24 cellular contexts compared by ENCODE assay signal in the genomic region with DNA sequence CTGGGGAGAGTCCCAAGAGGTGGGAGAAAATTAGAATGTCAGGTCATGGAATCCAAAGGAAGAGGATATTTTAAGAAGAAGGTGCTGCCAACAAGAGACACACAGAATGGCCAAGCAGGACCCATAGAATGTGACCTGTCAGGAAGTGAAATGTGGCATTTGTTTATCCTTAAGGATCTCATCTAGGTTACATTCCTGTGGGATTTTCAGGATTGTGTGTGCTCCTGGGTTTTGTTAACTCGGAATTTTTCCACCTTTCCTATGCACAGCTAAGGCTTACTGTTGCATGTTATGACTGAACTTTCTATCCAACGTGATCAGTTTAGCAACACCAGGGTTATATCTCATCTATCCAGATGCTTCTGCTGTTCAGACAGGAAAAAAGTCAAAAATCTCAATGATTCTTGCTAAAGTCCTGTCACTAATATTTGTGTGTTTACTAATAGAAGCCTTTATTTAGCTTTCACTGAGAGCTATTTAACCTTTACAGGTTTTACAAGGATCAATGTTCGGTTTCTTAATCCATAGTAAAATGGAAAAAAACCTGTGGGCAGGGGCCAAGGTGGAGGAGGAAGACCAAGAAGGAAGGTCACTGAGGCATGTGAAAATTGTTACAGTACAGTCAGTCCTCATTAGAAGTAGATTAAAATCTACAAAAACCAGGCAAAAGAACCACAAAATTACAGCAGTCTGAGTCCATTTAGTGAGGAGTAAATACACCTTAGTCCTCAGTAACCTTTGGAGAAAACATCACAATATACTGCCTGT.
DNase-seq lines count a peak whose midpoint lies in the region; FAIRE-seq lines count a peak whose summit lies in the region.
"Had no signal": no experiment of that assay in that cellular context is flagged by ENCODE, and none has a peak within 500 bp of the region (broad histone marks: within the 10 kb centered on the region; RNA-seq: fewer than 3 reads in every experiment).

No MANE protein-coding gene starts in this region.

- H2BK12ac ChIP-seq in trophoblast cell (ENCODE audit: low read length): peak overlapping the region; percentile 91

- H3K79me1 ChIP-seq in trophoblast cell (ENCODE audit: low read length): peaks cover 65% of the 10 kb centered on the region

- H3K14ac ChIP-seq in trophoblast cell (ENCODE audit: low read length): no peak overlapping the region

- no peaks in the 10 kb centered on the region for H3K36me3 ChIP-seq in trophoblast cell (ENCODE audit: control insufficient read depth in 1 of 2, insufficient read depth in 2 of 2, low read length in 2 of 2)

- H3K4me1 ChIP-seq in trophoblast cell (ENCODE audit: control insufficient read depth in 1 of 2, insufficient read depth in 2 of 2, low read length in 2 of 2): peaks cover 17 to 37% of the 10 kb centered on the region in 2 experiments

- DNase-seq in G401 (ENCODE audit: low spot score): peak; percentile 74
- peak; percentile 1 for DNase-seq in kidney tubule cell (ENCODE audit: low spot score)
- peak; percentile 74 to 95 for DNase-seq in trophoblast cell
- no peak for DNase-seq in NCI-H2227 treated with DMSO at 0.1 percent for 48 hours (lab: John Stamatoyannopoulos, UW)
- no peak for DNase-seq in EL
- DNase-seq in activated CD8-positive, alpha-beta memory T cell treated with anti-CD3 and anti-CD28 coated beads, Interleukin-2, amount 50 U/mL, for 48 hours: no peak
- DNase-seq in NCI-H1930 (lab: John Stamatoyannopoulos, UW): no peak
- DNase-seq: GOT3, HCEC 1CT, KG1, NCI-H1092 treated with DMSO at 0.1 percent for 48 hours, NCI-H1436 treated with DMSO at 0.1 percent for 48 hours, NCI-H2029, NCI-H226, NCI-H510A treated with DMSO at 0.1 percent for 48 hours, NCI-H748 treated with DMSO at 0.1 percent for 48 hours, PC-9, RPMI8226, SHP77 had no signal

- peak; percentile 88 for FAIRE-seq in TTC549 (lab: Jason Lieb, UNC)
- FAIRE-seq: A204.1, D721Med, GM12891, HTR-8/SVneo had no signal

- H4K8ac ChIP-seq in trophoblast cell (ENCODE audit: low read depth, low read length): no peak overlapping the region

- no peak overlapping the region for H3K4ac ChIP-seq in trophoblast cell (ENCODE audit: low read depth, low read length)

- no peaks in the 10 kb centered on the region for H3K9me3 ChIP-seq in trophoblast cell (ENCODE audit: insufficient read depth, low read depth, low read length)

- no peak overlapping the region for H3K23ac ChIP-seq in trophoblast cell (ENCODE audit: low read length)

- H3K27me3 ChIP-seq in trophoblast cell (ENCODE audit: insufficient read depth, low read length): no peaks in the 10 kb centered on the region

- peaks cover 8% of the 10 kb centered on the region for H3K79me2 ChIP-seq in trophoblast cell (ENCODE audit: control insufficient read depth, insufficient read depth, low read length, poor library complexity)

- no peak overlapping the region for H3K9ac ChIP-seq in trophoblast cell (ENCODE audit: low read length)

- no peak overlapping the region for H2AK5ac ChIP-seq in trophoblast cell (ENCODE audit: low read length)

- WGBS in trophoblast cell (ENCODE audit: extremely low coverage, insufficient coverage, insufficient read length): no CpG with 5 or more reads among the region's 3 CpGs

- H3K27ac ChIP-seq in trophoblast cell (ENCODE audit: low read depth, low read length): peak overlapping the region; percentile 99
- H3K27ac ChIP-seq: PC-9 had no signal

- H2BK5ac ChIP-seq in trophoblast cell (ENCODE audit: low read depth, low read length, poor library complexity): peak overlapping the region; percentile 96

- H4K91ac ChIP-seq in trophoblast cell (ENCODE audit: low read depth, low read length): peak overlapping the region; percentile 99

- peak overlapping the region; percentile 97 for H2BK120ac ChIP-seq in trophoblast cell (ENCODE audit: insufficient read depth, low read length, poor library complexity)

- H3K4me2 ChIP-seq in trophoblast cell (ENCODE audit: low read length): no peak overlapping the region
- H3K4me2 ChIP-seq: PC-9 had no signal

- no peak overlapping the region for H3K18ac ChIP-seq in trophoblast cell (ENCODE audit: low read length)

- in situ Hi-C loops in G401 (cut with HindIII; ENCODE audit: low sequenced_read_pairs): no loop called here

- H4K12ac ChIP-seq in trophoblast cell (ENCODE audit: low read depth, low read length): no peak overlapping the region

- H3K4me3 ChIP-seq in trophoblast cell (ENCODE audit: low read depth, low read length): no peak overlapping the region
- H3K4me3 ChIP-seq: PC-9 had no signal

- no peak overlapping the region for H2AFZ ChIP-seq in trophoblast cell (ENCODE audit: insufficient read depth, low read length, poor library complexity)
- H2AFZ ChIP-seq: PC-9 had no signal

Comparison
In these comparisons a context has a peak if more than half of its experiments do, and no peak if none do; other contexts are left out.
1. DNase-seq: peak in G401 (single experiment), kidney tubule cell (single experiment) and trophoblast cell (2 of 2); none in NCI-H2227 treated with DMSO at 0.1 percent for 48 hours (single experiment), EL (single experiment), activated CD8-positive, alpha-beta memory T cell treated with anti-CD3 and anti-CD28 coated beads, Interleukin-2, amount 50 U/mL, for 48 hours (single experiment) and NCI-H1930 (0 of 2).